ENCODE assay signal across 8 cellular contexts in the genomic region with DNA sequence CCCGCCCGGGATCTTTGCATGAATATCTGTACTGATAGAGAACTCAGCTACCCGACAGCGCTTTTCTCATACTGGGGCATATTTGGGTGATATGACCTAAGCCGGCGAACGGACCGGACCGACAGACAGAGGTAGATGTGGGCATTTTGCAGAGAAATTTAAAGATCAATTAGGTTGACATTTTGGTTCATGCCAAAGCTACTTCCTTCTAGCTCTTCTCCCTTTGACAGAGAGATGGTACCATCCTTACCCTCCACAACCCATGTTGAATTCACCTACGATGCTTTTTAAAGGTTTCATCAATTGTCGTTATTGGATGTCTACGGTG. TPM values are rescaled to one million over a fixed set of nuclear protein-coding genes. Genes with fewer than 3 reads are reported as not detected.
DNase-seq lines count a peak whose midpoint lies in the region; ATAC-seq and TF ChIP-seq lines count a peak whose summit lies in the region.

No MANE protein-coding gene starts in this region.

- H3K27ac ChIP-seq in left ventricle myocardium inferior (replicated peaks) (peak overlapping the region; percentile 84), brain microvascular endothelial cell (no peak overlapping the region), lung (ENCODE audit: low read depth in 1 of 2, low read length in 1 of 2) (peak overlapping the region; percentile 73 to 78), urinary bladder (ENCODE audit: low read depth) (no peak overlapping the region)

- in situ Hi-C loops in brain microvascular endothelial cell (cut with HindIII; ENCODE audit: low pct_ligation_motif_present, low sequenced_read_pairs) = no loop called here

- intact Hi-C loops in left ventricle myocardium inferior (cut with micrococcal nuclease) (no loop called here), Right ventricle myocardium inferior (cut with DNase I) (loop anchor here (2.0 kb wide), 1 partner anchor 231 kb away; no protein-coding TSS in a partner anchor)

- H3K4me3 ChIP-seq in left ventricle myocardium inferior (peak overlapping the region; percentile 80), brain microvascular endothelial cell (ENCODE audit: low read depth, low read length) (peak overlapping the region; percentile 89), lung (peak overlapping the region; percentile 68), urinary bladder (ENCODE audit: low read depth, low read length) (peak overlapping the region; percentile 91)

- H3K9me3 ChIP-seq in left ventricle myocardium inferior (replicated peaks) = no peaks in the 10 kb centered on the region
- H3K9me3 ChIP-seq in lung (ENCODE audit: control insufficient read depth in 2 of 2, insufficient read depth in 1 of 2, low read length in 1 of 2) = no peaks in the 10 kb centered on the region

- peaks cover 37% of the 10 kb centered on the region for H3K4me1 ChIP-seq in left ventricle myocardium inferior
- peaks cover 3 to 4% of the 10 kb centered on the region in 2 donors for H3K4me1 ChIP-seq in lung (ENCODE audit: control insufficient read depth in 2 of 2, insufficient read depth in 2 of 2, low read length in 2 of 2)
- peaks cover 2% of the 10 kb centered on the region for H3K4me1 ChIP-seq in urinary bladder (ENCODE audit: insufficient read depth)

- H3K36me3 ChIP-seq in left ventricle myocardium inferior = peaks cover 19% of the 10 kb centered on the region
- H3K36me3 ChIP-seq in brain microvascular endothelial cell (replicated peaks) = no peaks in the 10 kb centered on the region
- peaks cover 0 to 7% of the 10 kb centered on the region in 2 donors for H3K36me3 ChIP-seq in lung (ENCODE audit: control insufficient read depth in 2 of 2, insufficient read depth in 2 of 2, low read length in 2 of 2)
- H3K36me3 ChIP-seq in urinary bladder (ENCODE audit: insufficient read depth) = no peaks in the 10 kb centered on the region

- ATAC-seq in Right ventricle myocardium inferior (no peak), lung (ENCODE audit: insufficient read depth, low FRiP score) (no peak)

- no peaks in the 10 kb centered on the region for H3K27me3 ChIP-seq in left ventricle myocardium inferior (ENCODE audit: low read depth)
- no peaks in the 10 kb centered on the region for H3K27me3 ChIP-seq in brain microvascular endothelial cell (replicated peaks)
- H3K27me3 ChIP-seq in lung (ENCODE audit: control insufficient read depth, insufficient read depth) = no peaks in the 10 kb centered on the region

- no peak for TF ChIP-seq CTCF in left ventricle myocardium inferior (IDR thresholded peaks at IDR 0.05; ENCODE audit: borderline replicate concordance)
- TF ChIP-seq CTCF in brain microvascular endothelial cell (IDR thresholded peaks at IDR 0.05; ENCODE audit: low read depth, low read length, missing control alignments) = no peak
- no peak for TF ChIP-seq CTCF in lung (IDR thresholded peaks at IDR 0.05; ENCODE audit: control extremely low read depth, extremely low read depth)

- DNase-seq in left ventricle myocardium inferior = no peak
- no peak for DNase-seq in Right ventricle myocardium inferior (ENCODE audit: missing footprints)
- DNase-seq in brain microvascular endothelial cell = no peak
- no peak for DNase-seq in lung (ENCODE audit: low spot score)
- no peak for DNase-seq in T-helper 9 cell
- DNase-seq in NK-92 (lab: John Stamatoyannopoulos, UW; ENCODE audit: unreplicated experiment) = no peak
- DNase-seq in DMS79 (lab: John Stamatoyannopoulos, UW) = no peak

- 5 to 6% methylated on average over 12 of the region's 12 CpGs for WGBS in lung, 2 donors
- WGBS in urinary bladder = 6% methylated on average over 12 of the region's 12 CpGs

RNA-seq across cellular contexts. Expression of gene ARV1, which starts 0.5 kb away (rescaled TPM):
- total RNA-seq in left ventricle myocardium inferior (19.3 TPM), Right ventricle myocardium inferior (17.3 TPM), lung (10 to 100 TPM; 13.8 to 17.2 TPM), urinary bladder (19.7 TPM)
- polyA plus RNA-seq in lung (10 to 100 TPM; 17.2 to 60.3 TPM), urinary bladder (24.8 TPM)

RNA-seq across cellular contexts. Expression of gene TTC13, which starts 0.7 kb away (rescaled TPM):
- 6.7 TPM for total RNA-seq in left ventricle myocardium inferior
- total RNA-seq in Right ventricle myocardium inferior = 6.7 TPM
- total RNA-seq in lung = 10 to 100 TPM; 22.1 to 24.5 TPM
- 10 to 100 TPM in 1 of 2 donors, 1 to 10 TPM in 1; 7.9 to 12.6 TPM for polyA plus RNA-seq in lung
- 24.9 TPM for total RNA-seq in urinary bladder
- polyA plus RNA-seq in urinary bladder = 6.5 TPM

Comparison
In these comparisons a context has a peak if more than half of its experiments do, and no peak if none do; other contexts are left out.
1. H3K27ac ChIP-seq: peak in left ventricle myocardium inferior (single experiment) and lung (2 of 2); none in brain microvascular endothelial cell (single experiment) and urinary bladder (single experiment).
2. Peak in every context shown above with its lines, with median percentiles within 50 percentile points of each other: H3K4me3 ChIP-seq.